Comparison of ENCODE assay signal across 14 cellular contexts in genomic region chr2:29583104-29583503, GRCh38.
DNase-seq lines count a peak whose midpoint lies in the region; ATAC-seq and TF ChIP-seq lines count a peak whose summit lies in the region.
"Had no signal": no experiment of that assay in that cellular context is flagged by ENCODE, and none has a peak within 500 bp of the region (broad histone marks: within the 10 kb centered on the region; RNA-seq: fewer than 3 reads in every experiment).

No MANE protein-coding gene starts in this region.

- intact Hi-C loops in CD14-positive monocyte (cut with micrococcal nuclease) (no loop called here), natural killer cell (cut with micrococcal nuclease) (no loop called here), left ventricle myocardium superior (cut with micrococcal nuclease) (no loop called here)

- H3K4me3 Mint-ChIP-seq in CD14-positive monocyte = no peak overlapping the region
- no peak overlapping the region for H3K4me3 Mint-ChIP-seq in natural killer cell
- no peak overlapping the region for H3K4me3 Mint-ChIP-seq in HFFc6
- H3K4me3 Mint-ChIP-seq: activated T-cell treated with anti-CD3 and anti-CD28 coated beads, Interleukin-2, amount 50 U/mL, for 4 hours; neural progenitor cell had no signal

- no peaks in the 10 kb centered on the region for H3K4me1 Mint-ChIP-seq in CD14-positive monocyte
- H3K4me1 Mint-ChIP-seq in natural killer cell = no peaks in the 10 kb centered on the region
- peaks cover 22% of the 10 kb centered on the region for H3K4me1 Mint-ChIP-seq in HFFc6 (ENCODE audit: low read depth)
- H3K4me1 Mint-ChIP-seq: neural progenitor cell had no signal

- ATAC-seq in GM18498 (IDR thresholded peaks at IDR 0.05; ENCODE audit: unreplicated experiment) (peak; percentile 51), GM21825 (IDR thresholded peaks at IDR 0.05; ENCODE audit: unreplicated experiment) (peak; percentile 74), natural killer cell (no peak), left ventricle myocardium superior (no peak)
- ATAC-seq: activated T-cell treated with anti-CD3 and anti-CD28 coated beads, Interleukin-2, amount 50 U/mL, for 4 hours had no signal

- H3K27ac Mint-ChIP-seq in CD14-positive monocyte = no peak overlapping the region
- no peak overlapping the region for H3K27ac Mint-ChIP-seq in natural killer cell
- H3K27ac Mint-ChIP-seq in HFFc6 = no peak overlapping the region
- H3K27ac Mint-ChIP-seq: neural progenitor cell had no signal

- no peak for TF ChIP-seq CTCF in fibroblast of villous mesenchyme (IDR thresholded peaks at IDR 0.05; ENCODE audit: insufficient read depth, low read depth, low read length)
- TF ChIP-seq CTCF in CD14-positive monocyte (IDR thresholded peaks at IDR 0.05) = no peak
- TF ChIP-seq CTCF in natural killer cell (IDR thresholded peaks at IDR 0.05) = no peak
- TF ChIP-seq CTCF in HFFc6 (IDR thresholded peaks at IDR 0.05) = no peak

- H3K4me3 ChIP-seq in fibroblast of villous mesenchyme (ENCODE audit: low read depth, low read length) = no peak overlapping the region
- H3K4me3 ChIP-seq: hepatocyte, neural progenitor cell had no signal

- DNase-seq in HS-5 (ENCODE audit: low read depth) (peak; percentile 6), fibroblast of villous mesenchyme (ENCODE audit: low read depth) (peak; percentile 49), CD14-positive monocyte (ENCODE audit: low spot score) (no peak), natural killer cell (no peak), HFFc6 (no peak), left ventricle myocardium superior (no peak)
- DNase-seq: activated T-cell treated with anti-CD3 and anti-CD28 coated beads, Interleukin-2, amount 50 U/mL, for 4 hours; NCI-H1092; small intestine; SW 1271 had no signal

- H3K36me3 Mint-ChIP-seq in CD14-positive monocyte (no peaks in the 10 kb centered on the region), natural killer cell (no peaks in the 10 kb centered on the region), HFFc6 (ENCODE audit: low read depth) (no peaks in the 10 kb centered on the region)
- H3K36me3 Mint-ChIP-seq: neural progenitor cell had no signal

- H3K27me3 Mint-ChIP-seq in CD14-positive monocyte (ENCODE audit: low read depth in 3 of 3) (peaks cover 2% of the 10 kb centered on the region in 3 donors), natural killer cell (ENCODE audit: low read depth in 2 of 2) (peaks cover 3 to 7% of the 10 kb centered on the region in 2 donors), HFFc6 (ENCODE audit: insufficient read depth) (peaks cover 20% of the 10 kb centered on the region; the same call in 1 of the 2 replicates)

- H3K9me3 Mint-ChIP-seq in CD14-positive monocyte (no peaks in the 10 kb centered on the region), natural killer cell (no peaks in the 10 kb centered on the region), HFFc6 (no peaks in the 10 kb centered on the region)
- H3K9me3 Mint-ChIP-seq: activated T-cell treated with anti-CD3 and anti-CD28 coated beads, Interleukin-2, amount 50 U/mL, for 4 hours; neural progenitor cell had no signal

Comparison
In these comparisons a context has a peak if more than half of its experiments do, and no peak if none do; other contexts are left out.
1. ATAC-seq: peak in GM18498 (single experiment) and GM21825 (single experiment); none in natural killer cell (0 of 3) and left ventricle myocardium superior (single experiment).
2. DNase-seq: peak in HS-5 (single experiment) and fibroblast of villous mesenchyme (single experiment); none in CD14-positive monocyte (single experiment), natural killer cell (single experiment), HFFc6 (single experiment) and left ventricle myocardium superior (single experiment).